In genomic region chr14:32049361-32050103, GRCh38 we compare ENCODE assay signal across 27 cellular contexts. TPM values are rescaled to one million over a fixed set of nuclear protein-coding genes. Genes with fewer than 3 reads are reported as not detected.
DNase-seq lines count a peak whose midpoint lies in the region; ATAC-seq, FAIRE-seq and TF ChIP-seq lines count a peak whose summit lies in the region.
"Had no signal": no experiment of that assay in that cellular context is flagged by ENCODE, and none has a peak within 500 bp of the region (broad histone marks: within the 10 kb centered on the region; RNA-seq: fewer than 3 reads in every experiment).

No MANE protein-coding gene starts in this region.

- H3K36me3 Mint-ChIP-seq in Calu3 (ENCODE audit: insufficient read depth, unreplicated experiment) (no peaks in the 10 kb centered on the region), memory B cell (no peaks in the 10 kb centered on the region), Caco-2 (ENCODE audit: insufficient read depth, unreplicated experiment) (no peaks in the 10 kb centered on the region)
- H3K36me3 Mint-ChIP-seq: activated naive CD4-positive, alpha-beta T cell treated with anti-CD3 and anti-CD28 coated beads, Interleukin-2, amount 10 ng/mL, durations not matched to agents 7 days and 5 days; IgD-negative memory B cell had no signal

- TF ChIP-seq RAD21 in A549 (conservative IDR thresholded peaks at IDR 0.05 in 1 of 2, IDR thresholded peaks at IDR 0.05 in 1 of 2): no peak

- H3K27me3 ChIP-seq in PC-3 (ENCODE audit: low read length): no peaks in the 10 kb centered on the region
- H3K27me3 ChIP-seq in Caco-2 (replicated peaks; ENCODE audit: control insufficient read depth, insufficient read depth, low read length): no peaks in the 10 kb centered on the region
- H3K27me3 ChIP-seq: BE2C, brain microvascular endothelial cell, gastroesophageal sphincter, right atrium auricular region, SJCRH30, testis had no signal

- H3K4me1 ChIP-seq in A549 (0 out of 3 replicates have a peak, but pooled peaks cover 4% of the 10 kb centered on the region), PC-3 (ENCODE audit: insufficient read depth, low read length) (no peaks in the 10 kb centered on the region), Caco-2 (no peaks in the 10 kb centered on the region)
- H3K4me1 ChIP-seq: BE2C, gastroesophageal sphincter, SJCRH30, testis had no signal

- DNase-seq in A549 (ENCODE audit: low read depth in 1 of 2, low spot score in 1 of 2) (no peak), Calu3 (no peak), PC-3 (peak; percentile 10), memory B cell (ENCODE audit: low spot score in 2 of 2) (peak in 1 of 2 donors; percentile 8), medulla oblongata (ENCODE audit: extremely low spot score) (no peak), Caco-2 (no peak)
- DNase-seq: activated CD4-positive, alpha-beta T cell treated with anti-CD3 and anti-CD28 coated beads for 4 hours; activated naive CD4-positive, alpha-beta T cell treated with anti-CD3 and anti-CD28 coated beads, Interleukin-2, amount 10 ng/mL, durations not matched to agents 7 days and 5 days; BE2C; brain microvascular endothelial cell; HCEC 1CT; hippocampal formation; NCI-H1048; NCI-H1930; NCI-H2171 treated with DMSO at 0.1 percent for 48 hours; NCI-H524; SJCRH30; T1000; testis had no signal

- H3K36me3 ChIP-seq in PC-3 (ENCODE audit: low read depth, low read length) (no peaks in the 10 kb centered on the region), Caco-2 (ENCODE audit: control insufficient read depth, insufficient read depth, low read length) (no peaks in the 10 kb centered on the region)
- H3K36me3 ChIP-seq: BE2C, brain microvascular endothelial cell, gastroesophageal sphincter, right atrium auricular region, SJCRH30 had no signal

- no peak overlapping the region for H3K27ac ChIP-seq in A549
- no peak overlapping the region for H3K27ac ChIP-seq in PC-3 (ENCODE audit: low read length)
- H3K27ac ChIP-seq: brain microvascular endothelial cell, gastroesophageal sphincter, right atrium auricular region, SJCRH30, testis, VCaP had no signal

- H3K9me3 ChIP-seq in A549 (no peaks in the 10 kb centered on the region), PC-3 (ENCODE audit: low read length) (no peaks in the 10 kb centered on the region), Caco-2 (peaks cover 2% of the 10 kb centered on the region; the same call in 1 of the 2 replicates)
- H3K9me3 ChIP-seq: BE2C, gastroesophageal sphincter, right atrium auricular region, SJCRH30, testis had no signal

- ATAC-seq in A549 (no peak), PC-3 (peak; percentile 27; the same call in 1 of the 2 replicates), memory B cell (ENCODE audit: low read depth) (peak; percentile 94), GM19463 (IDR thresholded peaks at IDR 0.05; ENCODE audit: unreplicated experiment) (no peak)
- ATAC-seq: activated T-helper 17 cell treated with anti-CD3 and anti-CD28 coated beads, Interleukin-2, amount 50 U/mL, for 72 hours; gastroesophageal sphincter had no signal

- H3K27me3 Mint-ChIP-seq in Calu3 (ENCODE audit: unreplicated experiment) (no peaks in the 10 kb centered on the region), memory B cell (no peaks in the 10 kb centered on the region), Caco-2 (ENCODE audit: insufficient read depth, unreplicated experiment) (no peaks in the 10 kb centered on the region)
- H3K27me3 Mint-ChIP-seq: activated naive CD4-positive, alpha-beta T cell treated with anti-CD3 and anti-CD28 coated beads, Interleukin-2, amount 10 ng/mL, durations not matched to agents 7 days and 5 days; activated T-helper 17 cell treated with anti-CD3 and anti-CD28 coated beads, Interleukin-2, amount 50 U/mL, for 72 hours; IgD-negative memory B cell had no signal

- TF ChIP-seq CTCF in A549 (IDR thresholded peaks at IDR 0.05) (no peak), Calu3 (IDR thresholded peaks at IDR 0.05; ENCODE audit: unreplicated experiment) (no peak), PC-3 (conservative IDR thresholded peaks at IDR 0.05; ENCODE audit: low read depth, low read length) (no peak), Caco-2 (IDR thresholded peaks at IDR 0.05; ENCODE audit: insufficient read depth in 1 of 2, low read depth in 1 of 2, low read length in 1 of 2, severe bottlenecking in 1 of 2, unreplicated experiment in 1 of 2) (no peak)

- H3K9me3 Mint-ChIP-seq in Calu3 (ENCODE audit: low read depth, unreplicated experiment) (peaks cover 3% of the 10 kb centered on the region), memory B cell (no peaks in the 10 kb centered on the region), Caco-2 (ENCODE audit: unreplicated experiment) (no peaks in the 10 kb centered on the region)
- H3K9me3 Mint-ChIP-seq: activated naive CD4-positive, alpha-beta T cell treated with anti-CD3 and anti-CD28 coated beads, Interleukin-2, amount 10 ng/mL, durations not matched to agents 7 days and 5 days; activated T-helper 17 cell treated with anti-CD3 and anti-CD28 coated beads, Interleukin-2, amount 50 U/mL, for 72 hours; IgD-negative memory B cell; stimulated activated naive CD8-positive, alpha-beta T cell treated with anti-CD3 and anti-CD28 coated beads, Interleukin-15, Interleukin-2, amounts not matched to agents 100 ng/mL and 50 ng/mL, for 24 hours had no signal

- H3F3A ChIP-seq in PC-3 (ENCODE audit: low read length, unreplicated experiment): no peaks in the 10 kb centered on the region

- H3K4me1 Mint-ChIP-seq in Calu3 (ENCODE audit: low read depth, unreplicated experiment) (peaks cover 26% of the 10 kb centered on the region), memory B cell (peaks cover 22% of the 10 kb centered on the region), Caco-2 (ENCODE audit: low read depth, unreplicated experiment) (no peaks in the 10 kb centered on the region)
- H3K4me1 Mint-ChIP-seq: activated naive CD4-positive, alpha-beta T cell treated with anti-CD3 and anti-CD28 coated beads, Interleukin-2, amount 10 ng/mL, durations not matched to agents 7 days and 5 days; activated T-helper 17 cell treated with anti-CD3 and anti-CD28 coated beads, Interleukin-2, amount 50 U/mL, for 72 hours had no signal

- intact Hi-C loops in Calu3 (cut with micrococcal nuclease; ENCODE audit: unreplicated experiment) (no loop called here), PC-3 (cut with micrococcal nuclease) (no loop called here), Caco-2 (cut with micrococcal nuclease; ENCODE audit: unreplicated experiment) (no loop called here)

- no peak overlapping the region for H3K9ac ChIP-seq in PC-3 (ENCODE audit: low read length)

- H3K4me2 ChIP-seq in A549 (no peak overlapping the region), PC-3 (ENCODE audit: low read length) (no peak overlapping the region)
- H3K4me2 ChIP-seq: smooth muscle cell had no signal

- H2AFZ ChIP-seq in PC-3 (ENCODE audit: low read length): no peak overlapping the region

- H3K9me2 ChIP-seq in PC-3 (replicated peaks; ENCODE audit: low read length): no peaks in the 10 kb centered on the region

- FAIRE-seq in A549 (lab: Jason Lieb, UNC): peak; percentile 79

- no peak for TF ChIP-seq POLR2A in A549 (IDR thresholded peaks at IDR 0.05; ENCODE audit: low read length)

- no peaks in the 10 kb centered on the region for H4K20me1 ChIP-seq in PC-3 (ENCODE audit: low read length)

- BruUV-seq in Calu3 (replicated peaks; lab: Mats Ljungman, UMichigan): no TSS peak
- no TSS peak for BruUV-seq in PC-3 (replicated peaks; lab: Mats Ljungman, UMichigan)
- BruUV-seq in Caco-2 (replicated peaks; lab: Mats Ljungman, UMichigan): no TSS peak

- no peaks in the 10 kb centered on the region for H3K79me2 ChIP-seq in PC-3 (ENCODE audit: low read length)

- CTCF ChIA-PET in A549 (lab: Yijun Ruan, JAX): interaction anchor here (0.6 to 1.0 kb wide), 2 partner anchors 53 to 115 kb away, joined by 3 read pairs; no protein-coding TSS in a partner anchor
- CTCF ChIA-PET in Calu3 (lab: Charles Lee): no interaction called here
- CTCF ChIA-PET in PC-3 (lab: Charles Lee): no interaction called here
- CTCF ChIA-PET in Caco-2 (lab: Charles Lee): no interaction called here

- 74% methylated on average over 4 of the region's 4 CpGs for WGBS in A549 (ENCODE audit: missing lambda C conversion rate)

- H3K4me3 ChIP-seq in A549: no peak overlapping the region
- no peak overlapping the region for H3K4me3 ChIP-seq in PC-3 (ENCODE audit: low read length)
- no peak overlapping the region for H3K4me3 ChIP-seq in Caco-2 (ENCODE audit: low read depth, low read length)
- H3K4me3 ChIP-seq: gastroesophageal sphincter, right atrium auricular region, SJCRH30, smooth muscle cell, testis had no signal

- no peak overlapping the region for H3K4me3 Mint-ChIP-seq in Calu3 (ENCODE audit: low read depth, unreplicated experiment)
- peak overlapping the region; percentile 53 for H3K4me3 Mint-ChIP-seq in memory B cell
- no peak overlapping the region for H3K4me3 Mint-ChIP-seq in Caco-2 (ENCODE audit: unreplicated experiment)
- H3K4me3 Mint-ChIP-seq: activated naive CD4-positive, alpha-beta T cell treated with anti-CD3 and anti-CD28 coated beads, Interleukin-2, amount 10 ng/mL, durations not matched to agents 7 days and 5 days; activated T-helper 17 cell treated with anti-CD3 and anti-CD28 coated beads, Interleukin-2, amount 50 U/mL, for 72 hours; stimulated activated naive CD8-positive, alpha-beta T cell treated with anti-CD3 and anti-CD28 coated beads, Interleukin-15, Interleukin-2, amounts not matched to agents 100 ng/mL and 50 ng/mL, for 24 hours had no signal

- POLR2A ChIA-PET in A549 (lab: Yijun Ruan, JAX) (no interaction called here), PC-3 (lab: Charles Lee; ENCODE audit: unreplicated experiment) (no interaction called here), Caco-2 (lab: Charles Lee) (no interaction called here)

- H3K27ac Mint-ChIP-seq in Calu3 (ENCODE audit: unreplicated experiment) (peak overlapping the region; percentile 48), memory B cell (peak overlapping the region; percentile 7), Caco-2 (ENCODE audit: unreplicated experiment) (no peak overlapping the region)
- H3K27ac Mint-ChIP-seq: activated naive CD4-positive, alpha-beta T cell treated with anti-CD3 and anti-CD28 coated beads, Interleukin-2, amount 10 ng/mL, durations not matched to agents 7 days and 5 days; activated T-helper 17 cell treated with anti-CD3 and anti-CD28 coated beads, Interleukin-2, amount 50 U/mL, for 72 hours; IgD-negative memory B cell; stimulated activated naive CD8-positive, alpha-beta T cell treated with anti-CD3 and anti-CD28 coated beads, Interleukin-15, Interleukin-2, amounts not matched to agents 100 ng/mL and 50 ng/mL, for 24 hours had no signal

- no peak for TF ChIP-seq EP300 in A549 (IDR thresholded peaks at IDR 0.05)

TF ChIP-seq in A549, 52 proteins besides CTCF, POLR2A, EP300 and RAD21:
- no peak for TF ChIP-seq HOXB13 (CRISPR knock-in tag; IDR thresholded peaks at IDR 0.05; ENCODE audit: low read depth)

RNA-seq across cellular contexts. Expression of gene ARHGAP5, which starts 27.6 kb away (rescaled TPM):
- polyA plus RNA-seq in A549 (2011; rRNA removed) (57.3 and 66.1 TPM in 2 replicates), A549 (2017; fragmentation: RNase III; extraction: RNeasy Plus Mini Kit Qiagen cat#74134 plus additional on column Dnase treatment) (32.5 to 33.6 TPM (median 33.0 TPM) in 3 replicates)
- 5.1 and 5.8 TPM in 2 replicates for polyA plus RNA-seq in A549 (2012; cell fraction: cytosol; rRNA removed)
- polyA plus RNA-seq in A549 (2012; cell fraction: nucleus; rRNA removed): 4.5 and 9.6 TPM in 2 replicates
- polyA minus RNA-seq in A549 (2011; rRNA and poly(A)+ RNA removed): 44.1 and 51.3 TPM in 2 replicates
- total RNA-seq in Calu3 (2022) (113 and 132 TPM in 2 replicates), PC-3 (2014; rRNA removed) (46.4 and 62.1 TPM in 2 replicates), Caco-2 (2022) (146 and 165 TPM in 2 replicates)

Comparison
In these comparisons a context has a peak if more than half of its experiments do, and no peak if none do; other contexts are left out.
1. ATAC-seq: peak in PC-3 (single experiment) and memory B cell (single experiment); none in A549 (0 of 2) and GM19463 (single experiment).